ENCODE assay signal across 1 cellular context in the genomic region with DNA sequence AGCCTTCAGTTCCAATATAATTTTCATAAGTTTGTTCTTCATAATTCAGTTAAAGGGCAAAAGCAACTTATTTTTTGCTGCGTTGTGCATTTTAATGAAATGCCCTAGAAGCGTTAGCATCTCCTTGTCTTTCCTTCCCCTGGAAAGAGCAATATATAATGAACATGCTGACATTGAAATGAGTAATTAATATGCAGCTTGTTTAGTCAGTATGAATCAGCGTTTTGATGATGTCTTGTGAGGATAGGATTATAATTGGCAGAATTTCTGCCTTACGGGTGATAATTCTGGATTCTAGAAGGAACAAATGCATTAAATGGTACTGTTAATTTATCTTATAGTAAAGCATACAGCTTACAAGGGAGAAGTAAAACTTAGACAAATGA.
TF ChIP-seq lines count a peak whose summit lies in the region.

No MANE protein-coding gene starts in this region.

TF ChIP-seq in WTC11, 78 proteins besides CTCF, POLR2A, EP300 and RAD21 (continued from another document):
- TF ChIP-seq ZNF121 (CRISPR knock-in tag; IDR thresholded peaks at IDR 0.05) (no peak), ZNF263 (CRISPR knock-in tag; IDR thresholded peaks at IDR 0.05; ENCODE audit: low read depth) (no peak)
- TF ChIP-seq, protein P1, sequence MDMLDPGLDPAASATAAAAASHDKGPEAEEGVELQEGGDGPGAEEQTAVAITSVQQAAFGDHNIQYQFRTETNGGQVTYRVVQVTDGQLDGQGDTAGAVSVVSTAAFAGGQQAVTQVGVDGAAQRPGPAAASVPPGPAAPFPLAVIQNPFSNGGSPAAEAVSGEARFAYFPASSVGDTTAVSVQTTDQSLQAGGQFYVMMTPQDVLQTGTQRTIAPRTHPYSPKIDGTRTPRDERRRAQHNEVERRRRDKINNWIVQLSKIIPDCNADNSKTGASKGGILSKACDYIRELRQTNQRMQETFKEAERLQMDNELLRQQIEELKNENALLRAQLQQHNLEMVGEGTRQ (CRISPR knock-in tag; IDR thresholded peaks at IDR 0.05): no peak
